Comparison of ENCODE assay signal across 33 cellular contexts in genomic region chr6:87012035-87012434, GRCh38.
"Had no signal": no experiment of that assay in that cellular context is flagged by ENCODE, and none has a peak within 500 bp of the region (broad histone marks: within the 10 kb centered on the region; RNA-seq: fewer than 3 reads in every experiment).

No MANE protein-coding gene starts in this region.

- H3K27ac ChIP-seq: adrenal gland, body of pancreas, brain microvascular endothelial cell, breast epithelium, VCaP had no signal

- H3K36me3 ChIP-seq: adrenal gland, brain microvascular endothelial cell, breast epithelium had no signal

- H3K4me3 ChIP-seq: adrenal gland, body of pancreas, breast epithelium had no signal

- H3K27me3 ChIP-seq: adrenal gland, body of pancreas, brain microvascular endothelial cell had no signal

- ATAC-seq: activated CD8-positive, alpha-beta T cell treated with anti-CD3 and anti-CD28 coated beads for 36 hours; activated naive CD4-positive, alpha-beta T cell treated with anti-CD3 and anti-CD28 coated beads, Interleukin-2, amount 50 U/mL, for 72 hours; activated T-cell treated with anti-CD3 and anti-CD28 coated beads, Interleukin-2, amount 50 U/mL, for 4 hours; activated T-cell treated with anti-CD3 and anti-CD28 coated beads, Interleukin-2, amount 50 U/mL, for 72 hours; activated T-helper 17 cell treated with anti-CD3 and anti-CD28 coated beads, Interleukin-2, amount 50 U/mL, for 72 hours; body of pancreas had no signal

- FAIRE-seq: astrocyte, TTC549 had no signal

- H3K9me3 ChIP-seq: adrenal gland, body of pancreas, breast epithelium had no signal

- DNase-seq: activated B cell treated with CpG ODN at 0.5 μM for 24 hours; activated CD4-positive, alpha-beta memory T cell treated with anti-CD3 and anti-CD28 coated beads for 36 hours; activated CD4-positive, alpha-beta T cell treated with anti-CD3 and anti-CD28 coated beads for 4 hours; activated CD4-positive, alpha-beta T cell treated with anti-CD3 and anti-CD28 coated beads, Interleukin-2, amount 10 ng/mL, durations not matched to agents 24 days and 14 days; activated CD4-positive, alpha-beta T cell treated with anti-CD3 and anti-CD28 coated beads, Interleukin-2, amount 50 U/mL, for 1 hour; activated CD4-positive, alpha-beta T cell treated with anti-CD3 and anti-CD28 coated beads, Interleukin-2, amount 50 U/mL, for 4 hours; activated CD4-positive, CD25-positive, alpha-beta regulatory T cell treated with anti-CD3 and anti-CD28 coated beads, Interleukin-2, amount 50 U/mL, for 72 hours; activated CD8-positive, alpha-beta memory T cell treated with anti-CD3 and anti-CD28 coated beads, Interleukin-2, amount 50 U/mL, for 4 hours; activated CD8-positive, alpha-beta T cell treated with anti-CD3 and anti-CD28 coated beads for 36 hours; activated effector memory CD4-positive, alpha-beta T cell treated with anti-CD3 and anti-CD28 coated beads, Interleukin-2, amount 50 U/mL, for 16 hours; activated gamma-delta T cell treated with Interleukin-2 at 50 U/mL for 16 hours; activated naive CD4-positive, alpha-beta T cell; activated naive CD4-positive, alpha-beta T cell treated with anti-CD3 and anti-CD28 coated beads for 36 hours; activated naive CD4-positive, alpha-beta T cell treated with anti-CD3 and anti-CD28 coated beads, Interleukin-2, amount 50 U/mL, for 16 hours; activated naive CD8-positive, alpha-beta T cell treated with anti-CD3 and anti-CD28 coated beads for 36 hours; activated T-cell treated with anti-CD3 and anti-CD28 coated beads for 4 hours; activated T-cell treated with anti-CD3 and anti-CD28 coated beads, Interleukin-2, amount 50 U/mL, for 1 hour; activated T-cell treated with anti-CD3 and anti-CD28 coated beads, Interleukin-2, amount 50 U/mL, for 4 hours; activated T-cell treated with anti-CD3 and anti-CD28 coated beads, Interleukin-2, amount 50 U/mL, for 72 hours; adrenal gland; amniotic stem cell; aorta; body of pancreas; brain microvascular endothelial cell; central memory CD4-positive, alpha-beta T cell; T-helper 2 cell; T-helper 9 cell had no signal

- H3K4me1 ChIP-seq: adrenal gland, body of pancreas, breast epithelium had no signal
